ENCODE assay signal across 11 cellular contexts in the genomic region with DNA sequence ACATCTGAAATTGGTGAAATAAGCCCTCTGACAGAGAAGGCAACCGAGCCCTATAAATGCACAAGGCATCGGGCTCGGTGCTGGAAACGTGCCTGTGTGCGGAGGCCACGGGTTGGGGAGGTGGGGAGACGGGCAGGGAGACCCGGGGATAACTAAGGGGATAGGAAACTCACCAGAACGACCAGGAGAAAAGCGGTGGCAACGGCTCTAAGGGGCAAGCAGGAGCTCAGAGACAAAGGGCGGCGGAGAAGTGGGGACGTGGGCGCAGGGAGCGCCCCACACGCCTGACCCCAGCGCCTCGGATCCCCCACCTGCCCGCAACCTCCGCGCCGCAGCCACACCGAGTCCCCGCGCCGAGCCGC. TPM values are rescaled to one million over a fixed set of nuclear protein-coding genes. Genes with fewer than 3 reads are reported as not detected.
A peak's percentile ranks its signal among the peaks of the same experiment; 100 is the strongest.
DNase-seq lines count a peak whose midpoint lies in the region; ATAC-seq, FAIRE-seq and TF ChIP-seq lines count a peak whose summit lies in the region.
"Had no signal": no experiment of that assay in that cellular context is flagged by ENCODE, and none has a peak within 500 bp of the region (broad histone marks: within the 10 kb centered on the region; RNA-seq: fewer than 3 reads in every experiment).

No MANE protein-coding gene starts in this region.

- no peaks in the 10 kb centered on the region for H3K9me2 ChIP-seq in neural cell (ENCODE audit: insufficient read depth, low read length)

- no peaks in the 10 kb centered on the region for H3K9me3 ChIP-seq in cardiac muscle cell (ENCODE audit: low read depth)
- H3K9me3 ChIP-seq in H1 (ENCODE audit: insufficient read depth in 2 of 2, low read depth in 1 of 2, low read length in 1 of 2): no peaks in the 10 kb centered on the region
- H3K9me3 ChIP-seq in neural cell (ENCODE audit: low read length): no peaks in the 10 kb centered on the region
- H3K9me3 ChIP-seq in gastroesophageal sphincter: peaks cover 0 to 6% (median 0%) of the 10 kb centered on the region in 3 donors
- H3K9me3 ChIP-seq: upper lobe of right lung had no signal

- peak overlapping the region; percentile 52 to 89 (median 67) for H3K9ac ChIP-seq in H1 (replicated peaks in 1 of 4; ENCODE audit: extremely low read depth in 1 of 4, low read depth in 3 of 4, low read length in 3 of 4)
- peak overlapping the region; percentile 79 for H3K9ac ChIP-seq in neural cell (ENCODE audit: low read length)

- TF ChIP-seq EP300 in H1 (IDR thresholded peaks at IDR 0.05; ENCODE audit: borderline replicate concordance in 1 of 2, low read depth in 2 of 2, low read length in 2 of 2) (no peak), neural cell (conservative IDR thresholded peaks at IDR 0.05; ENCODE audit: poor library complexity, severe bottlenecking) (no peak), gastroesophageal sphincter (IDR thresholded peaks at IDR 0.05) (no peak)

- no peak overlapping the region for H2BK15ac ChIP-seq in H1 (ENCODE audit: low read length)

- no peak for TF ChIP-seq RAD21 in H1 (IDR thresholded peaks at IDR 0.05 in 1 of 2, conservative IDR thresholded peaks at IDR 0.05 in 1 of 2; ENCODE audit: low read depth in 2 of 2, low read length in 2 of 2)
- TF ChIP-seq RAD21 in neural cell (conservative IDR thresholded peaks at IDR 0.05): peak; percentile 17

- no peak overlapping the region for H3K4ac ChIP-seq in H1 (replicated peaks; ENCODE audit: insufficient read length, low read depth, low read length)

- H3K79me2 ChIP-seq in H1 (ENCODE audit: control insufficient read depth in 1 of 2, insufficient read depth in 2 of 2, low read length in 2 of 2): 0 out of 4 replicates have a peak, but pooled peaks cover 0 to 4% of the 10 kb centered on the region in 2 experiments
- H3K79me2 ChIP-seq in neural cell (replicated peaks; ENCODE audit: insufficient read depth, low read length): no peaks in the 10 kb centered on the region

- DNase-seq in cardiac muscle cell (ENCODE audit: low read depth in 1 of 2, low spot score in 1 of 2) (peak in 1 of 2 donors; percentile 26), left cardiac atrium (no peak), H1 (ENCODE audit: low read depth in 1 of 2, low spot score in 2 of 2) (no peak), urothelium cell line (ENCODE audit: low spot score) (peak; percentile 7), NCI-H2081 treated with DMSO at 0.1 percent for 48 hours (lab: John Stamatoyannopoulos, UW) (no peak), CD1c-positive myeloid dendritic cell (ENCODE audit: extremely low spot score) (no peak)
- DNase-seq: Kasumi-1, natural killer cell, upper lobe of right lung had no signal

- peak overlapping the region; percentile 10 for H4K5ac ChIP-seq in H1 (ENCODE audit: insufficient read length, low read depth, low read length)

- intact Hi-C loops in left cardiac atrium (cut with DNase I): no loop called here

- H3K56ac ChIP-seq in H1 (replicated peaks; ENCODE audit: insufficient read length, low read depth, low read length): no peak overlapping the region

- WGBS in H1 (ENCODE audit: extremely low coverage in 1 of 2, insufficient coverage in 1 of 2, insufficient read length in 1 of 2, insufficient replicate concordance in 2 of 2, low coverage in 1 of 2, low lambda C conversion rate in 2 of 2, missing lambda C conversion rate in 1 of 2), 2 experiments: 2% methylated on average over 17 of the region's 28 CpGs; no CpG with 5 or more reads in 1 of the 2 experiments
- WGBS in gastroesophageal sphincter (ENCODE audit: low coverage in 1 of 2), 2 donors: 0% methylated on average over 2 to 13 of the region's 28 CpGs

- H2AFZ ChIP-seq in H1 (ENCODE audit: low read length): no peak overlapping the region
- peak overlapping the region; percentile 56 for H2AFZ ChIP-seq in neural cell (ENCODE audit: low read depth, low read length)

- no peak overlapping the region for H3K14ac ChIP-seq in H1 (ENCODE audit: insufficient read length)

- POLR2A ChIA-PET in H1 (lab: Charles Lee; ENCODE audit: partially characterized antibody): interaction anchor here (0.6 to 3.2 kb wide), 2 partner anchors 11 to 118 kb away, joined by 3 to 12 read pairs; no protein-coding TSS in a partner anchor

- no peaks in the 10 kb centered on the region for H3K36me3 ChIP-seq in cardiac muscle cell
- no peaks in the 10 kb centered on the region for H3K36me3 ChIP-seq in H1 (ENCODE audit: control insufficient read depth in 2 of 4, insufficient read depth in 4 of 4, low read length in 3 of 4)
- H3K36me3 ChIP-seq in neural cell (ENCODE audit: insufficient read depth, low read length): no peaks in the 10 kb centered on the region
- no peaks in the 10 kb centered on the region for H3K36me3 ChIP-seq in gastroesophageal sphincter
- H3K36me3 ChIP-seq: upper lobe of right lung had no signal

- no peak overlapping the region for H2BK5ac ChIP-seq in H1 (ENCODE audit: low read depth, low read length)

- no peak overlapping the region; the same call in 1 of the 2 replicates for H3K18ac ChIP-seq in H1 (ENCODE audit: extremely low read depth, low read length)

- H3K27me3 ChIP-seq in cardiac muscle cell (peaks cover 42% of the 10 kb centered on the region), H1 (replicated peaks in 1 of 4; ENCODE audit: control insufficient read depth in 3 of 4, extremely low read depth in 1 of 4, insufficient read depth in 3 of 4, low read length in 3 of 4) (peaks cover 0 to 7% (median 0%) of the 10 kb centered on the region in 4 experiments; a peak in 3 of 7 replicates), neural cell (ENCODE audit: insufficient read depth, low read depth, low read length) (no peaks in the 10 kb centered on the region), gastroesophageal sphincter (peaks cover 91% of the 10 kb centered on the region)

- peaks cover 12% of the 10 kb centered on the region for H3K23me2 ChIP-seq in H1 (ENCODE audit: low read depth, low read length)

- no peak for TF ChIP-seq CTCF in cardiac muscle cell (IDR thresholded peaks at IDR 0.05; ENCODE audit: low read depth, low read length)
- TF ChIP-seq CTCF in H1 (IDR thresholded peaks at IDR 0.05; ENCODE audit: control extremely low read depth in 1 of 3, insufficient read depth in 1 of 3, low read depth in 1 of 3, low read length in 3 of 3): no peak
- no peak for TF ChIP-seq CTCF in neural cell (IDR thresholded peaks at IDR 0.05; ENCODE audit: poor library complexity, severe bottlenecking)
- TF ChIP-seq CTCF in gastroesophageal sphincter (IDR thresholded peaks at IDR 0.05): no peak

- peak overlapping the region; percentile 68; the same call in 1 of the 2 replicates for H4K8ac ChIP-seq in H1 (ENCODE audit: extremely low read depth, insufficient read depth, low read length)

- no peak overlapping the region for H4K91ac ChIP-seq in H1 (replicated peaks; ENCODE audit: insufficient read length, low read length)

- TF ChIP-seq POLR2A in H1 (IDR thresholded peaks at IDR 0.05; ENCODE audit: control extremely low read depth in 1 of 2, low read depth in 2 of 2, low read length in 2 of 2): no peak; a peak in 1 of 3 replicates
- TF ChIP-seq POLR2A in gastroesophageal sphincter (IDR thresholded peaks at IDR 0.05): no peak

- no peak overlapping the region for H2BK120ac ChIP-seq in H1 (replicated peaks; ENCODE audit: low read depth, low read length)

- H3K4me1 ChIP-seq in cardiac muscle cell (ENCODE audit: low read depth) (no peaks in the 10 kb centered on the region), H1 (replicated peaks in 1 of 4; ENCODE audit: control insufficient read depth in 3 of 4, insufficient read depth in 4 of 4, low read length in 3 of 4) (peaks cover 0 to 7% (median 3%) of the 10 kb centered on the region in 4 experiments; a peak in 3 of 7 replicates), gastroesophageal sphincter (peaks cover 0 to 8% (median 0%) of the 10 kb centered on the region in 3 donors)
- H3K4me1 ChIP-seq: upper lobe of right lung had no signal

- no peak overlapping the region for H2AK5ac ChIP-seq in H1 (ENCODE audit: low read depth, low read length)

- H2BK20ac ChIP-seq in H1 (ENCODE audit: low read length): no peak overlapping the region

- H3K27ac ChIP-seq in cardiac muscle cell (no peak overlapping the region), H1 (ENCODE audit: low read depth, low read length) (no peak overlapping the region), neural cell (ENCODE audit: low read length) (peak overlapping the region; percentile 70), gastroesophageal sphincter (no peak overlapping the region)
- H3K27ac ChIP-seq: upper lobe of right lung had no signal

- H3K4me3 ChIP-seq in cardiac muscle cell: peak overlapping the region; percentile 76
- peak overlapping the region; percentile 69 to 86 (median 76) for H3K4me3 ChIP-seq in H1 (ENCODE audit: extremely low read depth in 1 of 4, insufficient read depth in 2 of 4, low read depth in 3 of 4, low read length in 4 of 4)
- peak overlapping the region; percentile 88 for H3K4me3 ChIP-seq in neural cell (ENCODE audit: low read length)
- H3K4me3 ChIP-seq in gastroesophageal sphincter: no peak overlapping the region
- H3K4me3 ChIP-seq: upper lobe of right lung had no signal

- no peak for ATAC-seq in left cardiac atrium
- ATAC-seq in gastroesophageal sphincter: no peak
- ATAC-seq: upper lobe of right lung had no signal

- H2BK12ac ChIP-seq in H1 (ENCODE audit: low read depth, low read length): no peak overlapping the region

- CTCF ChIA-PET in H1 (lab: Charles Lee; ENCODE audit: partially characterized antibody): no interaction called here

- FAIRE-seq in H1 (lab: Jason Lieb, UNC) (no peak), urothelium cell line (lab: Jason Lieb, UNC) (no peak)

- H4K20me1 ChIP-seq in H1 (replicated peaks in 1 of 2; ENCODE audit: control insufficient read depth in 1 of 2, insufficient read depth in 2 of 2, low read length in 2 of 2) (peaks cover 0 to 6% of the 10 kb centered on the region in 2 experiments), neural cell (ENCODE audit: insufficient read depth) (no peaks in the 10 kb centered on the region)

- H3K79me1 ChIP-seq in H1 (ENCODE audit: low read depth, low read length): no peaks in the 10 kb centered on the region

- H3K4me2 ChIP-seq in H1 (ENCODE audit: insufficient read depth in 1 of 2, low read depth in 2 of 2, low read length in 2 of 2): peak overlapping the region; percentile 82 to 93
- H3K4me2 ChIP-seq in neural cell (ENCODE audit: low read length): peak overlapping the region; percentile 72

- H3K23ac ChIP-seq in H1 (ENCODE audit: insufficient read length): no peak overlapping the region

- H3F3A ChIP-seq in neural cell (ENCODE audit: insufficient read depth, low read length, poor library complexity, severe bottlenecking): no peaks in the 10 kb centered on the region

RNA-seq across cellular contexts. Expression of gene SLC1A6, which starts 0.5 kb away (rescaled TPM):
- total RNA-seq in cardiac muscle cell (0.63 and 1.4 TPM in 2 replicates), left cardiac atrium (not detected), gastroesophageal sphincter (under 1 TPM in 1 of 4 donors, not detected in 3; 0.23 TPM)
- polyA plus RNA-seq in cardiac muscle cell (0.86 and 1.3 TPM in 2 replicates), H1 (2011; rRNA removed) (17.7 and 26.6 TPM in 2 replicates), neural cell (46.6 and 51.7 TPM in 2 replicates)
- 13.6 and 14.0 TPM in 2 replicates for total RNA-seq in H1 (2021; fragmentation: NEBNext Ultra II Directional; extraction: Animal tissue kit (Norgen Biotek cat#: 25700))
- polyA plus RNA-seq in H1 (2011; cell fraction: cytosol; rRNA removed): 18.7 TPM
- 20.6 TPM for polyA plus RNA-seq in H1 (2011; cell fraction: nucleus; rRNA removed)
- 9.2 to 14.3 TPM (median 11.9 TPM) in 4 replicates for polyA plus RNA-seq in H1 (2012, experiment 1 of 2)
- polyA plus RNA-seq in H1 (2012, experiment 2 of 2): 9.9 TPM
- polyA plus RNA-seq in H1 (2013, experiment 1 of 2): 6.5 TPM
- 5.9 TPM for polyA plus RNA-seq in H1 (2013, experiment 2 of 2)
- polyA minus RNA-seq in H1 (2011; rRNA and poly(A)+ RNA removed): 16.5 and 17.6 TPM in 2 replicates
- polyA minus RNA-seq in H1 (2011; cell fraction: cytosol; rRNA and poly(A)+ RNA removed): 11.4 TPM
- polyA minus RNA-seq in H1 (2011; cell fraction: nucleus; rRNA and poly(A)+ RNA removed): 10.6 TPM
- polyA minus RNA-seq in neural cell: 40.3 and 45.8 TPM in 2 replicates
- total RNA-seq: natural killer cell, upper lobe of right lung had no signal

RNA-seq across cellular contexts. Expression of gene OR7C2, which starts 37.8 kb away (rescaled TPM):
- total RNA-seq in cardiac muscle cell (not detected in 2 replicates), left cardiac atrium (not detected), gastroesophageal sphincter (not detected)
- polyA plus RNA-seq in cardiac muscle cell (not detected in 2 replicates), H1 (2011; rRNA removed) (not detected in 2 replicates), neural cell (not detected in 2 replicates)
- total RNA-seq in H1 (2021; fragmentation: NEBNext Ultra II Directional; extraction: Animal tissue kit (Norgen Biotek cat#: 25700)): not detected in 2 replicates
- not detected for polyA plus RNA-seq in H1 (2011; cell fraction: cytosol; rRNA removed)
- polyA plus RNA-seq in H1 (2011; cell fraction: nucleus; rRNA removed): not detected
- not detected in 4 replicates for polyA plus RNA-seq in H1 (2012, experiment 1 of 2)
- not detected for polyA plus RNA-seq in H1 (2012, experiment 2 of 2)
- not detected for polyA plus RNA-seq in H1 (2013, experiment 1 of 2)
- not detected for polyA plus RNA-seq in H1 (2013, experiment 2 of 2)
- polyA minus RNA-seq in H1 (2011; rRNA and poly(A)+ RNA removed): not detected in 2 replicates
- not detected for polyA minus RNA-seq in H1 (2011; cell fraction: cytosol; rRNA and poly(A)+ RNA removed)
- polyA minus RNA-seq in H1 (2011; cell fraction: nucleus; rRNA and poly(A)+ RNA removed): not detected
- not detected in 2 replicates for polyA minus RNA-seq in neural cell
- total RNA-seq: natural killer cell, upper lobe of right lung had no signal

Comparison
In these comparisons a context has a peak if more than half of its experiments do, and no peak if none do; other contexts are left out.
1. H3K4me3 ChIP-seq: peak in cardiac muscle cell (single experiment), H1 (4 of 4) and neural cell (single experiment); none in gastroesophageal sphincter (0 of 2).